In the genomic region with DNA sequence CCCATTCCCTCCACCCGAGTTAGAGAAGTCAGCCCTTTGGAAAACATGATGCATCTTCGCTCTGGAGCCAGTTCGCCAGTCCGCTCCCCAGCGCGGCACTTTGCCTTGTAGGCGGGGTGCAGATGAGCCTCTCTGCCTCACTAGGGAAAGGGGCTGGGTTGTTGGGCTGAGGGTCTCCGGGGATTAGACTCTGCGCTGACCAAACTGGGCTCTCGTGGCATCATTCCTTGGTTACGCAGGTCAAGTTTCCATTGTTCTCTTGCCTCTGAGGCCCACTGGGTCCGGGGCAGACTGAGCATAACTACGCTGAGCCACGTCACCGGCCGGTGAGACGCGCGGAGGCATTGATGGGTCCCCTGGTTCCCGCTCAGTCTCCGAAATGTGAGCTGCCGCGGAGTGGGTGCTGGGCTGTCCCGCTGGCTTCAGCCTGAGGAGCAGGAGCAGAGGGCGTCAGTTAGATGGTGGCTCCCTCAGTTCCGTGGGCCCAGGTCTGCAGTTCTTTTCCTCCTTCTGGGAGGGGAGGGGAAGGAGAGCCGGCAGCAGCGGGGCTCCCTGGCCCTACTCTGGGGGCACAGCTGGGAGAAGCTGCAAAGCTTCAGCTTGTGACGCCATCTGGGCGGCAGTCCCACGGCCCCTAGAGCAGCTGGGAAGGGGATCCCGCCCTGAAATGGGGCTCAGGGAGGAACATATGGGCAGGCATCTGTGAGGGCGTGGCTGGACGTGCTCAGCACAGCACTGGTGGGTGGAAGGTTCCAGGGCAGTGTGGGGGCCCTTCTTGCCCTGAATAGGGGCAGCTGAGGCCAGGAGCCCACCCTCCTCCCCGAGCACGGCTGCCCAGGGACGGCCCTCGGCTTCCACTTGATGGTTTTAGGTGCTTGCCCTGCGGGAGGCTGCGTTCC, we compare ENCODE assay signal across 13 cellular contexts.
DNase-seq lines count a peak whose midpoint lies in the region; FAIRE-seq and TF ChIP-seq lines count a peak whose summit lies in the region.
"Had no signal": no experiment of that assay in that cellular context is flagged by ENCODE, and none has a peak within 500 bp of the region (broad histone marks: within the 10 kb centered on the region; RNA-seq: fewer than 3 reads in every experiment).

No MANE protein-coding gene starts in this region.

- H2AFZ ChIP-seq in endothelial cell of umbilical vein (ENCODE audit: low read depth, low read length), result no peak overlapping the region

- H3K4me3 ChIP-seq in endothelial cell of umbilical vein (replicated peaks in 1 of 3; ENCODE audit: insufficient read depth in 1 of 3, low read depth in 1 of 3, low read length in 3 of 3), result no peak overlapping the region
- peak overlapping the region in 1 of 2 donors; percentile 36 for H3K4me3 ChIP-seq in muscle layer of duodenum (ENCODE audit: low read depth in 1 of 2, low read length in 2 of 2)
- no peak overlapping the region for H3K4me3 ChIP-seq in suprapubic skin

- H4K20me1 ChIP-seq in endothelial cell of umbilical vein (replicated peaks; ENCODE audit: control insufficient read depth, extremely low read depth, insufficient read depth, low read length), result no peaks in the 10 kb centered on the region

- CTCF ChIA-PET in endothelial cell of umbilical vein (lab: Charles Lee), result interaction anchor here (1.1 to 1.7 kb wide), 5 partner anchors 10 to 98 kb away, joined by 3 to 7 read pairs (median 5); no protein-coding TSS in a partner anchor

- 57% methylated on average over 25 of the region's 40 CpGs for WGBS in suprapubic skin

- dilution Hi-C loops in endothelial cell of umbilical vein (cut with MboI; ENCODE audit: extremely low pct_ligation_motif_present, low sequenced_read_pairs), result no loop called here

- TF ChIP-seq POLR2A in endothelial cell of umbilical vein (IDR thresholded peaks at IDR 0.05; ENCODE audit: low read depth, low read length) (no peak), suprapubic skin (IDR thresholded peaks at IDR 0.05) (no peak)

- H3K4me2 ChIP-seq in endothelial cell of umbilical vein (ENCODE audit: insufficient read depth, low read length), result no peak overlapping the region

- H3K27ac ChIP-seq in endothelial cell of umbilical vein (ENCODE audit: insufficient read depth, low read depth, low read length), result peak overlapping the region; percentile 6
- H3K27ac ChIP-seq in muscle layer of duodenum (ENCODE audit: low read length), result peak overlapping the region; percentile 42
- H3K27ac ChIP-seq in suprapubic skin, result peak overlapping the region; percentile 55

- no peaks in the 10 kb centered on the region for H3K79me2 ChIP-seq in endothelial cell of umbilical vein (ENCODE audit: control insufficient read depth, insufficient read depth, low read length)

- H3K36me3 ChIP-seq in endothelial cell of umbilical vein (ENCODE audit: control insufficient read depth in 2 of 2, extremely low read depth in 1 of 2, insufficient read depth in 2 of 2, low read length in 2 of 2), result no peaks in the 10 kb centered on the region
- peaks cover 0 to 5% of the 10 kb centered on the region in 2 donors for H3K36me3 ChIP-seq in muscle layer of duodenum (ENCODE audit: control insufficient read depth in 1 of 2, insufficient read depth in 2 of 2, low read length in 2 of 2)
- peaks cover under 1% of the 10 kb centered on the region for H3K36me3 ChIP-seq in suprapubic skin

- intact Hi-C loops in endothelial cell of umbilical vein (cut with micrococcal nuclease), result loop anchor here (2.0 to 10.0 kb wide), 2 partner anchors 57 to 1005 kb away; partner anchors contain the start of gene BUB3

- DNase-seq in NCI-H1694 (lab: John Stamatoyannopoulos, UW) (peak; percentile 64), endothelial cell of umbilical vein (ENCODE audit: low read depth, low spot score) (no peak), suprapubic skin (ENCODE audit: low spot score in 2 of 2) (peak; percentile 86 to 88), NCI-H187 treated with DMSO at 0.1 percent for 48 hours (lab: John Stamatoyannopoulos, UW) (no peak), NCI-H2227 treated with DMSO at 0.1 percent for 48 hours (lab: John Stamatoyannopoulos, UW) (no peak), germinal center (ENCODE audit: low spot score) (no peak), NCI-H446 treated with DMSO at 0.1 percent for 48 hours (lab: John Stamatoyannopoulos, UW) (no peak)
- DNase-seq: activated gamma-delta T cell, Calu3, NCI-H2081 treated with DMSO at 0.1 percent for 48 hours, SHP77 had no signal

- no peaks in the 10 kb centered on the region for H3K9me3 ChIP-seq in endothelial cell of umbilical vein (replicated peaks; ENCODE audit: control insufficient read depth, insufficient read depth, low read length)
- H3K9me3 ChIP-seq in muscle layer of duodenum (ENCODE audit: control insufficient read depth in 1 of 2, low read length in 2 of 2), result peaks cover 0 to 5% of the 10 kb centered on the region in 2 donors
- no peaks in the 10 kb centered on the region for H3K9me3 ChIP-seq in suprapubic skin

- TF ChIP-seq CTCF in endothelial cell of umbilical vein (IDR thresholded peaks at IDR 0.05; ENCODE audit: extremely low read depth in 1 of 2, insufficient read depth in 1 of 2, low read depth in 1 of 2, low read length in 2 of 2) (no peak), suprapubic skin (IDR thresholded peaks at IDR 0.05) (no peak)

- FAIRE-seq in endothelial cell of umbilical vein (lab: Jason Lieb, UNC), result no peak
- FAIRE-seq: GM18507 had no signal

- H3K4me1 ChIP-seq in endothelial cell of umbilical vein (ENCODE audit: control insufficient read depth, extremely low read depth, insufficient read depth, low read length) (peaks cover 22% of the 10 kb centered on the region), muscle layer of duodenum (ENCODE audit: control insufficient read depth in 1 of 2, insufficient read depth in 2 of 2, low read length in 2 of 2) (peaks cover 5 to 58% of the 10 kb centered on the region in 2 donors), suprapubic skin (peaks cover 51% of the 10 kb centered on the region)

- no TSS peak for BruUV-seq in endothelial cell of umbilical vein (replicated peaks; lab: Mats Ljungman, UMichigan)

- no peaks in the 10 kb centered on the region for H3K27me3 ChIP-seq in endothelial cell of umbilical vein (ENCODE audit: control insufficient read depth in 2 of 2, insufficient read depth in 2 of 2, low read length in 2 of 2)
- no peaks in the 10 kb centered on the region for H3K27me3 ChIP-seq in muscle layer of duodenum (ENCODE audit: low read depth, low read length)
- no peaks in the 10 kb centered on the region for H3K27me3 ChIP-seq in suprapubic skin

- TF ChIP-seq EP300 in suprapubic skin (IDR thresholded peaks at IDR 0.05), result no peak

- no peak overlapping the region for H3K9ac ChIP-seq in endothelial cell of umbilical vein (replicated peaks; ENCODE audit: extremely low read depth, insufficient read depth, low read length)

- POLR2A ChIA-PET in endothelial cell of umbilical vein (lab: Charles Lee), result no interaction called here

- no peaks in the 10 kb centered on the region for H3K9me1 ChIP-seq in endothelial cell of umbilical vein (replicated peaks; ENCODE audit: control insufficient read depth, extremely low read depth, insufficient read depth, low read length)

TF ChIP-seq in endothelial cell of umbilical vein, 7 proteins besides CTCF, POLR2A, EP300 and RAD21:
- TF ChIP-seq FOS (IDR thresholded peaks at IDR 0.05; ENCODE audit: borderline replicate concordance, insufficient read depth, low read length), result no peak
- no peak for TF ChIP-seq GATA2 (IDR thresholded peaks at IDR 0.05; ENCODE audit: insufficient read depth, insufficient read length, low read depth, low read length)
- no peak for TF ChIP-seq MYC (IDR thresholded peaks at IDR 0.05; ENCODE audit: low read depth, low read length)
- TF ChIP-seq, protein P1, sequence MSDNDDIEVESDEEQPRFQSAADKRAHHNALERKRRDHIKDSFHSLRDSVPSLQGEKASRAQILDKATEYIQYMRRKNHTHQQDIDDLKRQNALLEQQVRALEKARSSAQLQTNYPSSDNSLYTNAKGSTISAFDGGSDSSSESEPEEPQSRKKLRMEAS (IDR thresholded peaks at IDR 0.05; ENCODE audit: insufficient read depth, insufficient read length), result no peak
- no peak for TF ChIP-seq EZH2 (IDR thresholded peaks at IDR 0.05; ENCODE audit: borderline replicate concordance, low read depth, low read length, severe bottlenecking)
- no peak for TF ChIP-seq POLR2AphosphoS5 (IDR thresholded peaks at IDR 0.05; ENCODE audit: insufficient read depth, low read depth, low read length)
- no peak for TF ChIP-seq JUN (IDR thresholded peaks at IDR 0.05; ENCODE audit: borderline replicate concordance, insufficient read depth, insufficient read length, low read depth)

Comparison
In these comparisons a context has a peak if more than half of its experiments do, and no peak if none do; other contexts are left out.
1. DNase-seq: peak in NCI-H1694 (single experiment) and suprapubic skin (2 of 2); none in endothelial cell of umbilical vein (single experiment), NCI-H187 treated with DMSO at 0.1 percent for 48 hours (single experiment), NCI-H2227 treated with DMSO at 0.1 percent for 48 hours (single experiment), germinal center (single experiment) and NCI-H446 treated with DMSO at 0.1 percent for 48 hours (single experiment).
2. Peak in every context shown above with its lines, with median percentiles within 50 percentile points of each other: H3K27ac ChIP-seq.